ENCODE assay signal across 13 cellular contexts in genomic region chr10:131452926-131453771, GRCh38.
DNase-seq lines count a peak whose midpoint lies in the region; ATAC-seq and TF ChIP-seq lines count a peak whose summit lies in the region.
"Had no signal": no experiment of that assay in that cellular context is flagged by ENCODE, and none has a peak within 500 bp of the region (broad histone marks: within the 10 kb centered on the region; RNA-seq: fewer than 3 reads in every experiment).

No MANE protein-coding gene starts in this region.

- TF ChIP-seq POLR2A in testis (IDR thresholded peaks at IDR 0.05): no peak

- H3K4me1 Mint-ChIP-seq in mesothelial cell of epicardium: peaks cover 13% of the 10 kb centered on the region
- H3K4me1 Mint-ChIP-seq in activated CD4-positive, alpha-beta memory T cell treated with anti-CD3 and anti-CD28 coated beads for 36 hours (ENCODE audit: low read depth): peaks cover 6% of the 10 kb centered on the region
- H3K4me1 Mint-ChIP-seq: stimulated activated effector memory CD8-positive, alpha-beta T cell treated with anti-CD3 and anti-CD28 coated beads, Interleukin-12 subunit alpha, Interleukin-12 subunit beta, amount 100 ng/mL, for 72 hours had no signal

- H3K27me3 ChIP-seq in heart right ventricle: peaks cover 0 to 70% (median 63%) of the 10 kb centered on the region in 7 donors
- no peaks in the 10 kb centered on the region for H3K27me3 ChIP-seq in testis

- peaks cover 43% of the 10 kb centered on the region for H3K27me3 Mint-ChIP-seq in mesothelial cell of epicardium (ENCODE audit: low read depth)
- H3K27me3 Mint-ChIP-seq in activated CD4-positive, alpha-beta memory T cell treated with anti-CD3 and anti-CD28 coated beads for 36 hours: peaks cover 14% of the 10 kb centered on the region

- intact Hi-C loops in heart right ventricle (cut with DNase I): loop anchor here in 6 of 10 donors (2.0 to 10.0 kb wide), 6 partner anchors 332 to 422 kb away; no protein-coding TSS in a partner anchor
- intact Hi-C loops in testis (cut with DNase I; ENCODE audit: low total_unique reads): no loop called here
- intact Hi-C loops in activated CD4-positive, alpha-beta memory T cell treated with anti-CD3 and anti-CD28 coated beads for 36 hours (cut with micrococcal nuclease): loop anchor here (5.0 kb wide), 1 partner anchor 334 kb away; no protein-coding TSS in a partner anchor

- H3K36me3 Mint-ChIP-seq in mesothelial cell of epicardium: no peaks in the 10 kb centered on the region
- no peaks in the 10 kb centered on the region for H3K36me3 Mint-ChIP-seq in activated CD4-positive, alpha-beta memory T cell treated with anti-CD3 and anti-CD28 coated beads for 36 hours
- H3K36me3 Mint-ChIP-seq: stimulated activated effector memory CD8-positive, alpha-beta T cell treated with anti-CD3 and anti-CD28 coated beads, Interleukin-12 subunit alpha, Interleukin-12 subunit beta, amount 100 ng/mL, for 72 hours had no signal

- H3K4me1 ChIP-seq in heart right ventricle (peaks cover 0 to 12% (median 8%) of the 10 kb centered on the region in 9 donors), testis (peaks cover 12% of the 10 kb centered on the region)

- peak; percentile 46 to 74 (median 54) for ATAC-seq in heart right ventricle
- ATAC-seq: SK-N-SH treated with all-trans-retinoic acid at 6 μM for 48 hours had no signal

- 18 to 21% methylated on average over 38 of the region's 38 CpGs for WGBS in heart right ventricle, 2 donors
- WGBS in testis, 2 donors: 14 to 26% methylated on average over 20 to 37 of the region's 38 CpGs

- H3K27ac ChIP-seq in heart right ventricle (no peak overlapping the region), testis (no peak overlapping the region)
- H3K27ac ChIP-seq: 22Rv1 had no signal

- CTCF ChIA-PET in activated CD4-positive, alpha-beta memory T cell treated with anti-CD3 and anti-CD28 coated beads for 36 hours (lab: Charles Lee): interaction anchor here (0.6 to 1.4 kb wide), 3 partner anchors 8 to 422 kb away, joined by 3 read pairs; no protein-coding TSS in a partner anchor

- H3K36me3 ChIP-seq in heart right ventricle: no peaks in the 10 kb centered on the region
- no peaks in the 10 kb centered on the region for H3K36me3 ChIP-seq in testis (ENCODE audit: low read depth, missing control alignments)

- DNase-seq in DMS153 (lab: John Stamatoyannopoulos, UW): peak; percentile 38
- DNase-seq in DMS153 treated with DMSO at 0.1 percent for 48 hours (lab: John Stamatoyannopoulos, UW; ENCODE audit: unreplicated experiment): no peak
- peak; percentile 11 to 27 for DNase-seq in heart right ventricle
- DNase-seq in mesothelial cell of epicardium (ENCODE audit: low spot score in 2 of 2, unreplicated experiment in 2 of 2): peak in 1 of 2 experiments; percentile 66
- peak; percentile 73 for DNase-seq in testis
- no peak for DNase-seq in activated CD4-positive, alpha-beta memory T cell treated with anti-CD3 and anti-CD28 coated beads for 36 hours
- DNase-seq in activated T-cell treated with anti-CD3 and anti-CD28 coated beads for 4 hours: no peak
- DNase-seq in NCI-H1417 (lab: John Stamatoyannopoulos, UW): no peak
- DNase-seq: GOT3 had no signal

- H3K27ac Mint-ChIP-seq in mesothelial cell of epicardium: no peak overlapping the region
- H3K27ac Mint-ChIP-seq in activated CD4-positive, alpha-beta memory T cell treated with anti-CD3 and anti-CD28 coated beads for 36 hours: no peak overlapping the region
- H3K27ac Mint-ChIP-seq: activated CD4-positive, alpha-beta T cell treated with anti-CD3 and anti-CD28 coated beads, Interleukin-2, amount 10 ng/mL, durations not matched to agents 7 days and 5 days; stimulated activated effector memory CD8-positive, alpha-beta T cell treated with anti-CD3 and anti-CD28 coated beads, Interleukin-12 subunit alpha, Interleukin-12 subunit beta, amount 100 ng/mL, for 72 hours had no signal

- no peaks in the 10 kb centered on the region for H3K9me3 Mint-ChIP-seq in mesothelial cell of epicardium
- H3K9me3 Mint-ChIP-seq in activated CD4-positive, alpha-beta memory T cell treated with anti-CD3 and anti-CD28 coated beads for 36 hours: no peaks in the 10 kb centered on the region
- H3K9me3 Mint-ChIP-seq: activated CD4-positive, alpha-beta T cell treated with anti-CD3 and anti-CD28 coated beads, Interleukin-2, amount 10 ng/mL, durations not matched to agents 7 days and 5 days; stimulated activated effector memory CD8-positive, alpha-beta T cell treated with anti-CD3 and anti-CD28 coated beads, Interleukin-12 subunit alpha, Interleukin-12 subunit beta, amount 100 ng/mL, for 72 hours had no signal

- H3K9me3 ChIP-seq in heart right ventricle (no peaks in the 10 kb centered on the region), testis (no peaks in the 10 kb centered on the region)

- POLR2A ChIA-PET in activated CD4-positive, alpha-beta memory T cell treated with anti-CD3 and anti-CD28 coated beads for 36 hours (lab: Charles Lee): no interaction called here

- H3K4me3 Mint-ChIP-seq in mesothelial cell of epicardium: peak overlapping the region; percentile 72
- no peak overlapping the region for H3K4me3 Mint-ChIP-seq in activated CD4-positive, alpha-beta memory T cell treated with anti-CD3 and anti-CD28 coated beads for 36 hours
- H3K4me3 Mint-ChIP-seq: activated CD4-positive, alpha-beta T cell treated with anti-CD3 and anti-CD28 coated beads, Interleukin-2, amount 10 ng/mL, durations not matched to agents 7 days and 5 days; stimulated activated effector memory CD8-positive, alpha-beta T cell treated with anti-CD3 and anti-CD28 coated beads, Interleukin-12 subunit alpha, Interleukin-12 subunit beta, amount 100 ng/mL, for 72 hours had no signal

- H3K4me3 ChIP-seq in heart right ventricle (peak overlapping the region in 9 of 10 donors; percentile 3 to 52 (median 35)), testis (peak overlapping the region in 1 of 2 donors; percentile 45)

- no peak for TF ChIP-seq CTCF in heart right ventricle (IDR thresholded peaks at IDR 0.05)
- no peak for TF ChIP-seq CTCF in mesothelial cell of epicardium (IDR thresholded peaks at IDR 0.05; ENCODE audit: unreplicated experiment)
- no peak for TF ChIP-seq CTCF in testis (IDR thresholded peaks at IDR 0.05)

Comparison
In these comparisons a context has a peak if more than half of its experiments do, and no peak if none do; other contexts are left out.
1. DNase-seq: peak in DMS153 (single experiment), heart right ventricle (2 of 2) and testis (single experiment); none in DMS153 treated with DMSO at 0.1 percent for 48 hours (single experiment), activated CD4-positive, alpha-beta memory T cell treated with anti-CD3 and anti-CD28 coated beads for 36 hours (single experiment), activated T-cell treated with anti-CD3 and anti-CD28 coated beads for 4 hours (single experiment) and NCI-H1417 (0 of 3).